In genomic region chr12:4960547-4960946, GRCh38 we compare ENCODE assay signal across 15 cellular contexts. TPM values are rescaled to one million over a fixed set of nuclear protein-coding genes. Genes with fewer than 3 reads are reported as not detected.
A peak's percentile ranks its signal among the peaks of the same experiment; 100 is the strongest.
DNase-seq lines count a peak whose midpoint lies in the region; ATAC-seq and TF ChIP-seq lines count a peak whose summit lies in the region.
"Had no signal": no experiment of that assay in that cellular context is flagged by ENCODE, and none has a peak within 500 bp of the region (broad histone marks: within the 10 kb centered on the region; RNA-seq: fewer than 3 reads in every experiment).

No MANE protein-coding gene starts in this region.

- 84% methylated on average over 5 of the region's 6 CpGs for WGBS in mesenchymal stem cell
- WGBS in smooth muscle cell (ENCODE audit: low lambda C conversion rate): 78% methylated on average over 6 of the region's 6 CpGs

- no peaks in the 10 kb centered on the region for H3K79me2 ChIP-seq in smooth muscle cell (ENCODE audit: low read depth)

- H2BK120ac ChIP-seq in mesenchymal stem cell (ENCODE audit: low read depth, low read length): no peak overlapping the region

- H3K4ac ChIP-seq in mesenchymal stem cell (ENCODE audit: low read depth in 1 of 2, low read length in 2 of 2): no peak overlapping the region

- H3K9ac ChIP-seq in rectal smooth muscle tissue (ENCODE audit: low read length) (no peak overlapping the region), mesenchymal stem cell (ENCODE audit: low read length) (no peak overlapping the region), smooth muscle cell (ENCODE audit: low read depth) (no peak overlapping the region)

- H2BK5ac ChIP-seq in mesenchymal stem cell (ENCODE audit: low read depth, low read length, poor library complexity, severe bottlenecking): no peak overlapping the region

- H4K91ac ChIP-seq in mesenchymal stem cell (ENCODE audit: low read length): no peak overlapping the region

- H2BK15ac ChIP-seq in mesenchymal stem cell (ENCODE audit: low read depth, poor library complexity, severe bottlenecking): no peak overlapping the region

- H3K27me3 ChIP-seq in rectal smooth muscle tissue (ENCODE audit: control insufficient read depth, insufficient read depth, low read length) (no peaks in the 10 kb centered on the region), mesenchymal stem cell (ENCODE audit: control insufficient read depth in 1 of 2, insufficient read depth in 1 of 2, low read length in 2 of 2) (peaks cover 0 to 10% of the 10 kb centered on the region in 2 experiments), smooth muscle cell (ENCODE audit: low read depth) (peaks cover 33% of the 10 kb centered on the region)

- no peak for ATAC-seq in GM21528 (IDR thresholded peaks at IDR 0.05; ENCODE audit: low FRiP score, unreplicated experiment)
- ATAC-seq: K562 had no signal

- H3K14ac ChIP-seq in mesenchymal stem cell (ENCODE audit: low read length in 2 of 2): no peak overlapping the region

- H3K9me3 ChIP-seq in mesenchymal stem cell (ENCODE audit: control insufficient read depth, low read length) (no peaks in the 10 kb centered on the region), smooth muscle cell (replicated peaks; ENCODE audit: low read depth) (no peaks in the 10 kb centered on the region)
- H3K9me3 ChIP-seq: BE2C, SJCRH30 had no signal

- no peaks in the 10 kb centered on the region for H3F3A ChIP-seq in smooth muscle cell (ENCODE audit: low read depth)

- no peak overlapping the region for H3K4me2 ChIP-seq in mesenchymal stem cell (ENCODE audit: low read length, poor library complexity, severe bottlenecking)
- H3K4me2 ChIP-seq in smooth muscle cell: no peak overlapping the region

- H3K27ac ChIP-seq in rectal smooth muscle tissue (ENCODE audit: low read depth, low read length) (peak overlapping the region; percentile 62), mesenchymal stem cell (ENCODE audit: low read length, poor library complexity, severe bottlenecking) (no peak overlapping the region), smooth muscle cell (ENCODE audit: low read depth) (no peak overlapping the region)
- H3K27ac ChIP-seq: 22Rv1, SJCRH30 had no signal

- H3K18ac ChIP-seq in mesenchymal stem cell (ENCODE audit: low read depth in 1 of 2, low read length in 2 of 2): no peak overlapping the region

- no peak overlapping the region for H4K8ac ChIP-seq in mesenchymal stem cell (ENCODE audit: low read length)

- no peak overlapping the region for H2BK12ac ChIP-seq in mesenchymal stem cell (ENCODE audit: low read length in 2 of 2)

- H3K4me1 ChIP-seq in rectal smooth muscle tissue (ENCODE audit: control insufficient read depth, insufficient read depth, low read length) (no peaks in the 10 kb centered on the region), mesenchymal stem cell (ENCODE audit: control insufficient read depth, insufficient read depth, low read depth, low read length) (no peaks in the 10 kb centered on the region), smooth muscle cell (ENCODE audit: low read depth) (no peaks in the 10 kb centered on the region)
- H3K4me1 ChIP-seq: BE2C, SJCRH30 had no signal

- H3K4me3 ChIP-seq in GM12865 (ENCODE audit: low read depth, low read length): no peak overlapping the region
- no peak overlapping the region for H3K4me3 ChIP-seq in rectal smooth muscle tissue (ENCODE audit: low read length)
- H3K4me3 ChIP-seq in mesenchymal stem cell (ENCODE audit: insufficient read depth in 1 of 2, low read depth in 1 of 2, low read length in 2 of 2): no peak overlapping the region
- no peak overlapping the region for H3K4me3 ChIP-seq in smooth muscle cell
- H3K4me3 ChIP-seq: K562, SJCRH30 had no signal

- H4K20me1 ChIP-seq in smooth muscle cell (ENCODE audit: low read depth): no peaks in the 10 kb centered on the region

- no peaks in the 10 kb centered on the region for H3K79me1 ChIP-seq in mesenchymal stem cell (replicated peaks; ENCODE audit: low read length, poor library complexity, severe bottlenecking)

- TF ChIP-seq CTCF in GM12865 (IDR thresholded peaks at IDR 0.05; ENCODE audit: insufficient read depth, low read depth, low read length, missing control alignments) (no peak), smooth muscle cell (IDR thresholded peaks at IDR 0.05; ENCODE audit: borderline replicate concordance, insufficient read depth, poor library complexity, severe bottlenecking) (no peak)

- no peak overlapping the region for H2AK5ac ChIP-seq in mesenchymal stem cell (ENCODE audit: low read length, severe bottlenecking)

- H2AFZ ChIP-seq in mesenchymal stem cell (ENCODE audit: low read depth, low read length) (no peak overlapping the region), smooth muscle cell (ENCODE audit: low read depth) (no peak overlapping the region)

- no peak overlapping the region for H3K23ac ChIP-seq in mesenchymal stem cell (ENCODE audit: low read length in 2 of 2)

- no peaks in the 10 kb centered on the region for H3K36me3 ChIP-seq in rectal smooth muscle tissue (ENCODE audit: control insufficient read depth, insufficient read depth, low read length)
- no peaks in the 10 kb centered on the region for H3K36me3 ChIP-seq in mesenchymal stem cell (ENCODE audit: control insufficient read depth in 1 of 2, insufficient read depth in 2 of 2, low read depth in 1 of 2, low read length in 2 of 2)
- no peaks in the 10 kb centered on the region for H3K36me3 ChIP-seq in smooth muscle cell (ENCODE audit: low read depth)
- H3K36me3 ChIP-seq: BE2C, SJCRH30 had no signal

- peak; percentile 26 for DNase-seq in NCI-H345 (lab: John Stamatoyannopoulos, UW)
- DNase-seq in NCI-H345 treated with DMSO at 0.1 percent for 48 hours (lab: John Stamatoyannopoulos, UW; ENCODE audit: unreplicated experiment): no peak
- peak; percentile 52 for DNase-seq in GM12865 (ENCODE audit: low read depth)
- peak; percentile 49 for DNase-seq in cerebellum (ENCODE audit: low spot score)
- no peak for DNase-seq in mesenchymal stem cell
- no peak for DNase-seq in smooth muscle cell (lab: John Stamatoyannopoulos, UW; ENCODE audit: unreplicated experiment)
- DNase-seq: BE2C, DMS79 treated with DMSO at 0.1 percent for 48 hours, NCI-H187 treated with DMSO at 0.1 percent for 48 hours, NCI-H748 treated with DMSO at 0.1 percent for 48 hours, SJCRH30 had no signal

RNA-seq across cellular contexts. Expression of gene KCNA1, which starts 50.8 kb away (rescaled TPM):
- total RNA-seq in cerebellum: 15.8 TPM
- polyA plus RNA-seq in mesenchymal stem cell (2013, experiment 1 of 2): under 0.01 TPM
- polyA plus RNA-seq in mesenchymal stem cell (2013, experiment 2 of 2): not detected
- not detected in 2 replicates for total RNA-seq in smooth muscle cell
- polyA plus RNA-seq in smooth muscle cell: not detected in 2 replicates
- total RNA-seq: K562, SJCRH30 had no signal
- polyA plus RNA-seq: K562 had no signal

Comparison
In these comparisons a context has a peak if more than half of its experiments do, and no peak if none do; other contexts are left out.
1. DNase-seq: peak in NCI-H345 (single experiment), GM12865 (single experiment) and cerebellum (single experiment); none in NCI-H345 treated with DMSO at 0.1 percent for 48 hours (single experiment), mesenchymal stem cell (single experiment) and smooth muscle cell (single experiment).
2. RNA of gene KCNA1, which starts 50.8 kb away (total RNA-seq): 15.8 TPM in cerebellum (single experiment); not detected in smooth muscle cell; every median in the first group is over 10 times any median in the second.